ENCODE assay signal across 7 cellular contexts in the genomic region with DNA sequence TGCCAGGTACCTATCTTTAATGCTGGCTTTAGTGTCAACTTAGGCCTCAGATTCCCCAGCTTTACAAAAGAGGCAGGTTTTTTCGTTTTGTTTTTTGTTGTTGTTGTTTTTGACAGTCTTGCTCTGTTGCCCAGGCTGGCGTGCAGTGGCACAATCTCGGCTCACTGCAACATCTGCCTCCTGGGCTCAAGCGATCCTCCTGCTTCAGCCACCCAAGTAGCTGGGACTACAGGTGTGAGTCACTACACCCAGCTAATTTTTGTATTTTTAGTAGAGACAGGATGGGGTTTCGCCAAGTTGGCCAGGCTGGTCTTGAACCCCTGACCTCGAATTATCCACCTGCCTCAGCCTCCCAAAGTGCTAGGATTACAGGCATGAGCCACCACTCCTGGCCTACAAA. TPM values are rescaled to one million over a fixed set of nuclear protein-coding genes. Genes with fewer than 3 reads are reported as not detected.
"Had no signal": no experiment of that assay in that cellular context is flagged by ENCODE, and none has a peak within 500 bp of the region (broad histone marks: within the 10 kb centered on the region; RNA-seq: fewer than 3 reads in every experiment).

No MANE protein-coding gene starts in this region.

RNA-seq across cellular contexts. Expression of a gene that starts 11.2 kb away (rescaled TPM):
- total RNA-seq: naive thymus-derived CD8-positive, alpha-beta T cell; natural killer cell; natural killer cell treated with Interleukin-12 subunit alpha and Interleukin-12 subunit beta and Interleukin-15 and Interleukin-18, amount 100 ng/mL, for 72 hours; pulmonary artery endothelial cell; right lobe of liver; smooth muscle cell; spleen had no signal
- polyA plus RNA-seq: naive thymus-derived CD8-positive, alpha-beta T cell; smooth muscle cell had no signal
